In genomic region chr11:112270551-112271180, GRCh38 we compare ENCODE assay signal across 21 cellular contexts. TPM values are rescaled to one million over a fixed set of nuclear protein-coding genes. Genes with fewer than 3 reads are reported as not detected.
DNase-seq lines count a peak whose midpoint lies in the region; ATAC-seq and TF ChIP-seq lines count a peak whose summit lies in the region.
"Had no signal": no experiment of that assay in that cellular context is flagged by ENCODE, and none has a peak within 500 bp of the region (broad histone marks: within the 10 kb centered on the region; RNA-seq: fewer than 3 reads in every experiment).

No MANE protein-coding gene starts in this region.

- no peaks in the 10 kb centered on the region for H3K9me3 ChIP-seq in endodermal cell (ENCODE audit: control insufficient read depth, low read length)
- H3K9me3 ChIP-seq in mucosa of descending colon = no peaks in the 10 kb centered on the region
- H3K9me3 ChIP-seq: gastrocnemius medialis, stomach had no signal

- H3K27ac Mint-ChIP-seq in endodermal cell = no peak overlapping the region
- H3K27ac Mint-ChIP-seq in naive thymus-derived CD8-positive, alpha-beta T cell = no peak overlapping the region
- H3K27ac Mint-ChIP-seq: T-helper 1 cell treated with Interleukin-12 subunit alpha and Interleukin-12 subunit beta and Interleukin-4 antibody, amounts not matched to agents 30 μg/mL and 1 μg/mL, for 36 hours had no signal

- H3K4me3 Mint-ChIP-seq in endodermal cell = no peak overlapping the region
- no peak overlapping the region for H3K4me3 Mint-ChIP-seq in naive thymus-derived CD8-positive, alpha-beta T cell
- H3K4me3 Mint-ChIP-seq: T-helper 1 cell treated with Interleukin-12 subunit alpha and Interleukin-12 subunit beta and Interleukin-4 antibody, amounts not matched to agents 30 μg/mL and 1 μg/mL, for 36 hours had no signal

- H3K27me3 Mint-ChIP-seq in endodermal cell (ENCODE audit: insufficient read depth) = peaks cover 5% of the 10 kb centered on the region
- no peaks in the 10 kb centered on the region for H3K27me3 Mint-ChIP-seq in naive thymus-derived CD8-positive, alpha-beta T cell

- H3K9me3 Mint-ChIP-seq in endodermal cell = no peaks in the 10 kb centered on the region
- H3K9me3 Mint-ChIP-seq in naive thymus-derived CD8-positive, alpha-beta T cell = no peaks in the 10 kb centered on the region
- H3K9me3 Mint-ChIP-seq: T-helper 1 cell treated with Interleukin-12 subunit alpha and Interleukin-12 subunit beta and Interleukin-4 antibody, amounts not matched to agents 30 μg/mL and 1 μg/mL, for 36 hours had no signal

- no peak overlapping the region for H3K27ac ChIP-seq in endodermal cell (ENCODE audit: low read depth, low read length)
- H3K27ac ChIP-seq: gastrocnemius medialis, stomach had no signal

- no peak overlapping the region for H3K9ac ChIP-seq in endodermal cell (ENCODE audit: extremely low read depth, low read length, poor library complexity, severe bottlenecking)

- no peaks in the 10 kb centered on the region for H3K36me3 Mint-ChIP-seq in endodermal cell (ENCODE audit: low read depth)
- peaks cover 0 to 3% (median 0%) of the 10 kb centered on the region in 3 donors for H3K36me3 Mint-ChIP-seq in naive thymus-derived CD8-positive, alpha-beta T cell

- in situ Hi-C loops in Caki2 (cut with HindIII; ENCODE audit: low pct_unique_long_range_greater_than_20kb, low sequenced_read_pairs) = no loop called here

- H3K4me1 Mint-ChIP-seq in endodermal cell = peaks cover 4% of the 10 kb centered on the region
- peaks cover 0 to 5% (median 0%) of the 10 kb centered on the region in 4 donors for H3K4me1 Mint-ChIP-seq in naive thymus-derived CD8-positive, alpha-beta T cell

- POLR2A ChIA-PET in naive thymus-derived CD8-positive, alpha-beta T cell (lab: Charles Lee) = no interaction called here

- ATAC-seq in mucosa of descending colon (peak; percentile 34), GM18502 (IDR thresholded peaks at IDR 0.05; ENCODE audit: poor library complexity, unreplicated experiment) (no peak)
- no peak for ATAC-seq in naive thymus-derived CD8-positive, alpha-beta T cell
- ATAC-seq: gastrocnemius medialis, right cardiac atrium had no signal

- WGBS in endodermal cell (ENCODE audit: insufficient coverage in 1 of 2, insufficient read length in 1 of 2), 2 experiments = 68 to 77% methylated on average over 8 to 12 of the region's 12 CpGs

- no peaks in the 10 kb centered on the region for H3K36me3 ChIP-seq in endodermal cell (ENCODE audit: control insufficient read depth, insufficient read depth, low read length)
- H3K36me3 ChIP-seq in mucosa of descending colon (ENCODE audit: low read depth) = no peaks in the 10 kb centered on the region
- H3K36me3 ChIP-seq: gastrocnemius medialis, stomach had no signal

- peak; percentile 65 for DNase-seq in Caki2 (ENCODE audit: low read depth)
- DNase-seq in NCI-H146 treated with DMSO at 0.1 percent for 48 hours (lab: John Stamatoyannopoulos, UW; ENCODE audit: unreplicated experiment) = peak; percentile 29
- peak; percentile 63 for DNase-seq in endodermal cell
- DNase-seq in mucosa of descending colon = peak in 1 of 3 donors; percentile 42
- DNase-seq in Ammon's horn (ENCODE audit: low spot score) = no peak
- DNase-seq in HCEC 1CT = no peak
- no peak for DNase-seq in naive thymus-derived CD8-positive, alpha-beta T cell
- DNase-seq: activated CD4-positive, alpha-beta T cell treated with anti-CD3 and anti-CD28 coated beads for 1 hour; activated CD8-positive, alpha-beta memory T cell treated with anti-CD3 and anti-CD28 coated beads, Interleukin-2, amount 50 U/mL, for 4 hours; activated naive CD4-positive, alpha-beta T cell; aorta; gastrocnemius medialis; NCI-H1092; NCI-H82; right cardiac atrium; RPMI8226; stomach had no signal

- H3K27me3 ChIP-seq in endodermal cell (ENCODE audit: control insufficient read depth, insufficient read depth, low read length, poor library complexity, severe bottlenecking) = no peaks in the 10 kb centered on the region
- H3K27me3 ChIP-seq: gastrocnemius medialis, stomach had no signal

- H3K4me1 ChIP-seq in endodermal cell (ENCODE audit: control insufficient read depth, insufficient read depth, low read length) (no peaks in the 10 kb centered on the region), mucosa of descending colon (ENCODE audit: low read depth) (peaks cover 1% of the 10 kb centered on the region)
- H3K4me1 ChIP-seq: gastrocnemius medialis had no signal

- H3K4me3 ChIP-seq in endodermal cell (ENCODE audit: low read length) = no peak overlapping the region
- H3K4me3 ChIP-seq in mucosa of descending colon = no peak overlapping the region
- H3K4me3 ChIP-seq: gastrocnemius medialis, stomach had no signal

- no peak for TF ChIP-seq CTCF in endodermal cell (conservative IDR thresholded peaks at IDR 0.05)
- TF ChIP-seq CTCF in mucosa of descending colon (IDR thresholded peaks at IDR 0.05) = no peak

- intact Hi-C loops in mucosa of descending colon (cut with DNase I, micrococcal nuclease) = no loop called here

RNA-seq across cellular contexts. Expression of gene PLET1, which starts 10.0 kb away (rescaled TPM):
- total RNA-seq in Caki2 (2014; rRNA removed; shearing (Covaris generic); ENCODE audit: low replicate concordance) = not detected in 2 replicates
- total RNA-seq in endodermal cell = not detected
- not detected for polyA plus RNA-seq in endodermal cell (2013, experiment 1 of 2)
- not detected for polyA plus RNA-seq in endodermal cell (2013, experiment 2 of 2)
- not detected for total RNA-seq in mucosa of descending colon
- total RNA-seq in naive thymus-derived CD8-positive, alpha-beta T cell = not detected
- not detected for polyA plus RNA-seq in naive thymus-derived CD8-positive, alpha-beta T cell
- total RNA-seq: aorta, endothelial cell of umbilical vein, gastrocnemius medialis, mesenteric fat pad, right cardiac atrium, stomach had no signal
- polyA plus RNA-seq: aorta, endothelial cell of umbilical vein, right cardiac atrium, stomach had no signal

RNA-seq across cellular contexts. Expression of gene PTS, which starts 44.4 kb away (rescaled TPM):
- total RNA-seq in Caki2 (2014; rRNA removed; shearing (Covaris generic); ENCODE audit: low replicate concordance) = 30.1 and 70.3 TPM in 2 replicates
- total RNA-seq in endodermal cell (10 to 100 TPM; 45.3 to 53.2 TPM), mucosa of descending colon (10 to 100 TPM; 27.4 to 29.5 (median 27.7) TPM)
- 38.1 TPM for polyA plus RNA-seq in endodermal cell (2013, experiment 1 of 2)
- 39.5 TPM for polyA plus RNA-seq in endodermal cell (2013, experiment 2 of 2)
- total RNA-seq in naive thymus-derived CD8-positive, alpha-beta T cell = 10 to 100 TPM; 28.7 to 30.8 TPM
- 1 to 10 TPM; 4.6 to 7.6 (median 5.3) TPM for polyA plus RNA-seq in naive thymus-derived CD8-positive, alpha-beta T cell

Comparison
In these comparisons a context has a peak if more than half of its experiments do, and no peak if none do; other contexts are left out.
1. DNase-seq: peak in Caki2 (single experiment), NCI-H146 treated with DMSO at 0.1 percent for 48 hours (single experiment) and endodermal cell (single experiment); none in Ammon's horn (single experiment), HCEC 1CT (single experiment) and naive thymus-derived CD8-positive, alpha-beta T cell (0 of 10).